In genomic region chr9:128901822-128902221, GRCh38 we compare ENCODE assay signal across 10 cellular contexts. TPM values are rescaled to one million over a fixed set of nuclear protein-coding genes. Genes with fewer than 3 reads are reported as not detected.
DNase-seq lines count a peak whose midpoint lies in the region; ATAC-seq, FAIRE-seq and TF ChIP-seq lines count a peak whose summit lies in the region.
"Had no signal": no experiment of that assay in that cellular context is flagged by ENCODE, and none has a peak within 500 bp of the region (broad histone marks: within the 10 kb centered on the region; RNA-seq: fewer than 3 reads in every experiment).

No MANE protein-coding gene starts in this region.

- no peak overlapping the region for H3K4me3 ChIP-seq in right atrium auricular region

- peak overlapping the region; percentile 56 to 67 for H3K27ac ChIP-seq in right atrium auricular region

- CTCF ChIA-PET in activated CD8-positive, alpha-beta T cell treated with anti-CD3 and anti-CD28 coated beads for 36 hours (lab: Charles Lee), result interaction anchor here (1.1 to 1.9 kb wide), 2 partner anchors 38 to 539 kb away, joined by 3 to 4 read pairs; no protein-coding TSS in a partner anchor

- H3K27me3 ChIP-seq in right atrium auricular region, result no peaks in the 10 kb centered on the region

- intact Hi-C loops in left cardiac atrium (cut with DNase I), result no loop called here
- intact Hi-C loops in activated CD8-positive, alpha-beta T cell treated with anti-CD3 and anti-CD28 coated beads for 36 hours (cut with micrococcal nuclease), result no loop called here

- peaks cover 0 to 61% of the 10 kb centered on the region in 2 donors for H3K4me1 ChIP-seq in right atrium auricular region

- H3K4me3 Mint-ChIP-seq in activated CD8-positive, alpha-beta T cell treated with anti-CD3 and anti-CD28 coated beads for 36 hours, result peak overlapping the region; percentile 51
- H3K4me3 Mint-ChIP-seq in memory B cell, result peak overlapping the region; percentile 73

- H3K36me3 ChIP-seq in right atrium auricular region, result peaks cover 16% of the 10 kb centered on the region

- no peaks in the 10 kb centered on the region for H3K27me3 Mint-ChIP-seq in activated CD8-positive, alpha-beta T cell treated with anti-CD3 and anti-CD28 coated beads for 36 hours
- H3K27me3 Mint-ChIP-seq in memory B cell, result no peaks in the 10 kb centered on the region

- POLR2A ChIA-PET in activated CD8-positive, alpha-beta T cell treated with anti-CD3 and anti-CD28 coated beads for 36 hours (lab: Charles Lee), result interaction anchor here (0.7 to 2.0 kb wide), 7 partner anchors 9 to 809 kb away, joined by 3 to 15 read pairs (median 4); partner anchors contain the start of genes KYAT1, LRRC8A and PHYHD1

- no peaks in the 10 kb centered on the region for H3K9me3 ChIP-seq in right atrium auricular region

- peaks cover 11% of the 10 kb centered on the region for H3K36me3 Mint-ChIP-seq in activated CD8-positive, alpha-beta T cell treated with anti-CD3 and anti-CD28 coated beads for 36 hours (ENCODE audit: low read depth)
- peaks cover 8% of the 10 kb centered on the region for H3K36me3 Mint-ChIP-seq in memory B cell

- TF ChIP-seq CTCF in right atrium auricular region (IDR thresholded peaks at IDR 0.05), result no peak
- no peak for TF ChIP-seq CTCF in activated CD8-positive, alpha-beta T cell treated with anti-CD3 and anti-CD28 coated beads for 36 hours (IDR thresholded peaks at IDR 0.05)

- no peaks in the 10 kb centered on the region for H3K9me3 Mint-ChIP-seq in activated CD8-positive, alpha-beta T cell treated with anti-CD3 and anti-CD28 coated beads for 36 hours
- H3K9me3 Mint-ChIP-seq in memory B cell, result no peaks in the 10 kb centered on the region

- no peak for TF ChIP-seq POLR2A in GM12892 (IDR thresholded peaks at IDR 0.05; ENCODE audit: low read depth, low read length)

- ATAC-seq in left cardiac atrium, result no peak
- ATAC-seq in activated CD8-positive, alpha-beta T cell treated with anti-CD3 and anti-CD28 coated beads for 36 hours, result peak; percentile 12
- ATAC-seq in memory B cell (ENCODE audit: low read depth), result no peak
- no peak for ATAC-seq in GM19463 (IDR thresholded peaks at IDR 0.05; ENCODE audit: unreplicated experiment)

- FAIRE-seq in GM12892 (lab: Jason Lieb, UNC) (no peak), RCC 7860 (lab: Jason Lieb, UNC) (no peak)

- peaks cover 66% of the 10 kb centered on the region for H3K4me1 Mint-ChIP-seq in activated CD8-positive, alpha-beta T cell treated with anti-CD3 and anti-CD28 coated beads for 36 hours (ENCODE audit: low read depth)
- H3K4me1 Mint-ChIP-seq in memory B cell, result peaks cover 28% of the 10 kb centered on the region

- DNase-seq in right atrium auricular region (ENCODE audit: low spot score), result no peak
- DNase-seq in left cardiac atrium, result no peak
- DNase-seq in activated CD8-positive, alpha-beta T cell treated with anti-CD3 and anti-CD28 coated beads for 36 hours, result no peak
- DNase-seq in memory B cell (ENCODE audit: low spot score in 2 of 2), result no peak
- no peak for DNase-seq in hippocampal formation (lab: John Stamatoyannopoulos, UW)
- DNase-seq in GM12892 (ENCODE audit: insufficient read length), result no peak
- no peak for DNase-seq in RCC 7860 (ENCODE audit: low spot score)
- DNase-seq: Karpas-422, NCI-H82 had no signal

- H3K27ac Mint-ChIP-seq in activated CD8-positive, alpha-beta T cell treated with anti-CD3 and anti-CD28 coated beads for 36 hours, result peak overlapping the region; percentile 91
- H3K27ac Mint-ChIP-seq in memory B cell, result peak overlapping the region; percentile 92

RNA-seq across cellular contexts. Expression of gene PHYHD1, which starts 19.0 kb away (rescaled TPM):
- total RNA-seq in right atrium auricular region (10 to 100 TPM; 21.3 to 51.9 TPM), left cardiac atrium (10 to 100 TPM; 21.4 to 28.2 TPM)
- 1 to 10 TPM in 1 of 2 experiments, under 1 TPM in 1; 0.61 to 1.5 TPM for total RNA-seq in activated CD8-positive, alpha-beta T cell treated with anti-CD3 and anti-CD28 coated beads for 36 hours
- polyA plus RNA-seq in GM12892 (2012; ENCODE audit: missing spikeins), result 1.1 TPM

RNA-seq across cellular contexts. Expression of gene LRRC8A, which starts 19.9 kb away (rescaled TPM):
- total RNA-seq in right atrium auricular region (10 to 100 TPM; 45.3 to 65.9 TPM), left cardiac atrium (10 to 100 TPM; 23.7 to 47.8 TPM)
- 10 to 100 TPM; 15.1 to 16.2 TPM for total RNA-seq in activated CD8-positive, alpha-beta T cell treated with anti-CD3 and anti-CD28 coated beads for 36 hours
- 3.0 TPM for polyA plus RNA-seq in GM12892 (2012; ENCODE audit: missing spikeins)

RNA-seq across cellular contexts. Expression of gene KYAT1, which starts 20.1 kb away (rescaled TPM):
- total RNA-seq in right atrium auricular region (10 to 100 TPM; 10.1 to 15.1 TPM), left cardiac atrium (10 to 100 TPM; 10.4 to 10.8 TPM)
- 10 to 100 TPM; 17.0 to 18.6 TPM for total RNA-seq in activated CD8-positive, alpha-beta T cell treated with anti-CD3 and anti-CD28 coated beads for 36 hours
- 9.7 TPM for polyA plus RNA-seq in GM12892 (2012; ENCODE audit: missing spikeins)

RNA-seq across cellular contexts. Expression of gene DOLK, which starts 45.6 kb away (rescaled TPM):
- total RNA-seq in right atrium auricular region (10 to 100 TPM; 13.9 to 14.4 TPM), left cardiac atrium (10 to 100 TPM in 1 of 2 donors, 1 to 10 TPM in 1; 9.3 to 11.3 TPM)
- 1 to 10 TPM; 5.7 TPM for total RNA-seq in activated CD8-positive, alpha-beta T cell treated with anti-CD3 and anti-CD28 coated beads for 36 hours
- polyA plus RNA-seq in GM12892 (2012; ENCODE audit: missing spikeins), result 5.0 TPM

RNA-seq across cellular contexts. Expression of gene NUP188, which starts 45.7 kb away (rescaled TPM):
- total RNA-seq in right atrium auricular region (10 to 100 TPM; 23.5 to 26.8 TPM), left cardiac atrium (10 to 100 TPM; 14.8 to 30.0 TPM)
- total RNA-seq in activated CD8-positive, alpha-beta T cell treated with anti-CD3 and anti-CD28 coated beads for 36 hours, result 100 to 1,000 TPM in 1 of 2 experiments, 10 to 100 TPM in 1; 96.2 to 110 TPM
- polyA plus RNA-seq in GM12892 (2012; ENCODE audit: missing spikeins), result 44.5 TPM

Comparison
In these comparisons a context has a peak if more than half of its experiments do, and no peak if none do; other contexts are left out.
1. RNA of gene PHYHD1, which starts 19.0 kb away (total RNA-seq): 21.3 to 51.9 TPM in right atrium auricular region and 21.4 to 28.2 TPM in left cardiac atrium; 0.61 to 1.5 TPM in activated CD8-positive, alpha-beta T cell treated with anti-CD3 and anti-CD28 coated beads for 36 hours; every median in the first group is over 4 times any median in the second.